Comparison of ENCODE assay signal across 16 cellular contexts in genomic region chr22:24054356-24054755, GRCh38. TPM values are rescaled to one million over a fixed set of nuclear protein-coding genes. Genes with fewer than 3 reads are reported as not detected.
"Had no signal": no experiment of that assay in that cellular context is flagged by ENCODE, and none has a peak within 500 bp of the region (broad histone marks: within the 10 kb centered on the region; RNA-seq: fewer than 3 reads in every experiment).

No MANE protein-coding gene starts in this region.

- ATAC-seq: T-cell had no signal

- H3K27me3 Mint-ChIP-seq: activated CD4-positive, alpha-beta memory T cell treated with anti-CD3 and anti-CD28 coated beads, Interleukin-2, amount 10 ng/mL, durations not matched to agents 7 days and 5 days; T-cell had no signal

- H3K4me1 Mint-ChIP-seq: activated CD4-positive, alpha-beta memory T cell treated with anti-CD3 and anti-CD28 coated beads, Interleukin-2, amount 10 ng/mL, durations not matched to agents 7 days and 5 days had no signal

- H3K27me3 ChIP-seq: hepatocyte, right atrium auricular region, transverse colon had no signal

- H3K9me3 Mint-ChIP-seq: activated CD4-positive, alpha-beta memory T cell treated with anti-CD3 and anti-CD28 coated beads, Interleukin-2, amount 10 ng/mL, durations not matched to agents 7 days and 5 days; activated T-helper 1 cell treated with anti-CD3 and anti-CD28 coated beads, Interleukin-12 subunit alpha, Interleukin-12 subunit beta, Interleukin-2, Interleukin-4 antibody, amounts not matched to agents 30 ng/mL and 10 ng/mL and 1 ng/mL, durations not matched to agents 14 hours and 24 hours and 36 hours; T-cell had no signal

- H3K27ac Mint-ChIP-seq: activated CD4-positive, alpha-beta memory T cell treated with anti-CD3 and anti-CD28 coated beads, Interleukin-2, amount 10 ng/mL, durations not matched to agents 7 days and 5 days had no signal

- H3K4me3 Mint-ChIP-seq: activated CD4-positive, alpha-beta memory T cell treated with anti-CD3 and anti-CD28 coated beads, Interleukin-2, amount 10 ng/mL, durations not matched to agents 7 days and 5 days; activated T-helper 1 cell treated with anti-CD3 and anti-CD28 coated beads, Interleukin-12 subunit alpha, Interleukin-12 subunit beta, Interleukin-2, Interleukin-4 antibody, amounts not matched to agents 30 ng/mL and 10 ng/mL and 1 ng/mL, durations not matched to agents 14 hours and 24 hours and 36 hours; T-cell had no signal

- DNase-seq: activated CD4-positive, alpha-beta memory T cell treated with anti-CD3 and anti-CD28 coated beads, Interleukin-2, amount 10 ng/mL, durations not matched to agents 7 days and 5 days; activated naive CD4-positive, alpha-beta T cell; central memory CD4-positive, alpha-beta T cell; dermis blood vessel endothelial cell; kidney glomerular epithelial cell; midbrain; small intestine; T-cell; transverse colon had no signal

- H3K4me3 ChIP-seq: hepatocyte, right atrium auricular region, transverse colon had no signal

- H3K9me3 ChIP-seq: right atrium auricular region, transverse colon had no signal

- H3K27ac ChIP-seq: hepatocyte, right atrium auricular region, transverse colon, VCaP had no signal

- H3K79me2 ChIP-seq: hepatocyte had no signal

- H2AFZ ChIP-seq: hepatocyte had no signal

- H3K4me1 ChIP-seq: transverse colon had no signal

- H3K4me2 ChIP-seq: hepatocyte had no signal

RNA-seq across cellular contexts. Expression of gene GSTT4, which starts 49.1 kb away (rescaled TPM):
- total RNA-seq: activated CD4-positive, alpha-beta memory T cell treated with anti-CD3 and anti-CD28 coated beads, Interleukin-2, amount 10 ng/mL, durations not matched to agents 7 days and 5 days; activated T-helper 1 cell treated with anti-CD3 and anti-CD28 coated beads, Interleukin-12 subunit alpha, Interleukin-12 subunit beta, Interleukin-2, Interleukin-4 antibody, amounts not matched to agents 30 ng/mL and 10 ng/mL and 1 ng/mL, durations not matched to agents 14 hours and 24 hours and 36 hours; dermis blood vessel endothelial cell; epithelial cell of proximal tubule; hepatocyte; lower leg skin; right atrium auricular region; subcutaneous adipose tissue; T-cell; transverse colon had no signal
- polyA plus RNA-seq: hepatocyte, small intestine had no signal
